Comparison of ENCODE assay signal across 1 cellular context in the genomic region with DNA sequence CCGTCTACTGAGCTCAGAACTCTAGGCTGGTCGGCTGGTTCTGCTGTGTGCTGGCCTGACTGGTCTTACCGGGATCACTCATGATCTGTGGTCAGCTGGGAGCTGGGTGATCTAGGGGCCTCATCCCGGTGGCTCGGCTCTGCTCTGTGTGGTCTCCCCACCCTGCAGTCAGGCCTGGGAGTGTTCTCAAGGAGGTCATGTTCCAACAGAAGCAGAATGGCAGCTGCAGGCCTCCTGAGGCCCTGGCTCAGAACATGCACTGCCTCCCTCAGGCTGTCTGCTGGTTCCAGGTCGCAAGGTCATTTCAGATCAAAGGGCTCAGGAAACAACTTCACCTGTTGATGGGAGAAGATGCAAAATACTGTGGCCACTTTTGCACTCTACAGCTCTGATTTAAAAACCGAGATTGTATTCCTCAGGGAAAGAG.
TF ChIP-seq lines count a peak whose summit lies in the region.

No MANE protein-coding gene starts in this region.

TF ChIP-seq in HepG2, 621 proteins besides CTCF, POLR2A, EP300 and RAD21 (continued from another document):
- no peak for TF ChIP-seq ZNF749 (CRISPR knock-in tag; IDR thresholded peaks at IDR 0.05; ENCODE audit: borderline replicate concordance)
- TF ChIP-seq, protein P1, sequence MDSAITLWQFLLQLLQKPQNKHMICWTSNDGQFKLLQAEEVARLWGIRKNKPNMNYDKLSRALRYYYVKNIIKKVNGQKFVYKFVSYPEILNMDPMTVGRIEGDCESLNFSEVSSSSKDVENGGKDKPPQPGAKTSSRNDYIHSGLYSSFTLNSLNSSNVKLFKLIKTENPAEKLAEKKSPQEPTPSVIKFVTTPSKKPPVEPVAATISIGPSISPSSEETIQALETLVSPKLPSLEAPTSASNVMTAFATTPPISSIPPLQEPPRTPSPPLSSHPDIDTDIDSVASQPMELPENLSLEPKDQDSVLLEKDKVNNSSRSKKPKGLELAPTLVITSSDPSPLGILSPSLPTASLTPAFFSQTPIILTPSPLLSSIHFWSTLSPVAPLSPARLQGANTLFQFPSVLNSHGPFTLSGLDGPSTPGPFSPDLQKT (CRISPR knock-in tag; IDR thresholded peaks at IDR 0.05; ENCODE audit: borderline replicate concordance): no peak
